In genomic region chr3:171342200-171342599, GRCh38 we compare ENCODE assay signal across 28 cellular contexts.
"Had no signal": no experiment of that assay in that cellular context is flagged by ENCODE, and none has a peak within 500 bp of the region (broad histone marks: within the 10 kb centered on the region; RNA-seq: fewer than 3 reads in every experiment).

No MANE protein-coding gene starts in this region.

- H3K27me3 Mint-ChIP-seq: dendritic cell treated with granulocyte-macrophage colony-stimulating factor and Interleukin-4, amounts not matched to agents 40 ng/mL and 50 ng/mL, for 4 days; effector memory CD8-positive, alpha-beta T cell; naive thymus-derived CD8-positive, alpha-beta T cell had no signal

- H3K4me3 ChIP-seq: colonic mucosa, esophagus squamous epithelium, gastrocnemius medialis, heart right ventricle, left ventricle myocardium inferior, lower lobe of right lung, mucosa of descending colon had no signal

- H3K27ac Mint-ChIP-seq: dendritic cell treated with granulocyte-macrophage colony-stimulating factor and Interleukin-4, amounts not matched to agents 40 ng/mL and 50 ng/mL, for 4 days; effector memory CD8-positive, alpha-beta T cell; endodermal cell; mesothelial cell of epicardium; naive B cell had no signal

- H3K9me3 ChIP-seq: colonic mucosa, esophagus squamous epithelium, gastrocnemius medialis, heart right ventricle, left ventricle myocardium inferior, lower lobe of right lung, mucosa of descending colon had no signal

- DNase-seq: colonic mucosa; cortex of kidney; effector CD8-positive, alpha-beta T cell; effector memory CD8-positive, alpha-beta T cell; endodermal cell; erythroblast; esophagus squamous epithelium; foreskin fibroblast; foreskin melanocyte; gastrocnemius medialis; glutamatergic neuron; head of caudate nucleus; heart right ventricle; hippocampal formation; left cardiac atrium; left ventricle myocardium inferior; lower lobe of right lung; mesenchymal stem cell; mucosa of descending colon; naive B cell; naive thymus-derived CD8-positive, alpha-beta T cell had no signal

- H3K27me3 ChIP-seq: colonic mucosa, esophagus squamous epithelium, gastrocnemius medialis, heart right ventricle had no signal

- ATAC-seq: effector memory CD8-positive, alpha-beta T cell; esophagus mucosa; gastrocnemius medialis; heart right ventricle; left cardiac atrium; lower lobe of right lung; mucosa of descending colon; naive thymus-derived CD8-positive, alpha-beta T cell had no signal

- H3K27ac ChIP-seq: colonic mucosa, epithelial cell of prostate, esophagus squamous epithelium, gastrocnemius medialis, heart right ventricle, left ventricle myocardium inferior, lower lobe of right lung had no signal

- H3K36me3 Mint-ChIP-seq: mesothelial cell of epicardium, naive B cell had no signal

- H3K4me3 Mint-ChIP-seq: dendritic cell treated with granulocyte-macrophage colony-stimulating factor and Interleukin-4, amounts not matched to agents 40 ng/mL and 50 ng/mL, for 4 days; effector memory CD8-positive, alpha-beta T cell; endodermal cell; mesothelial cell of epicardium; naive B cell; naive thymus-derived CD8-positive, alpha-beta T cell had no signal

- H3K36me3 ChIP-seq: colonic mucosa, esophagus squamous epithelium, gastrocnemius medialis, heart right ventricle, left ventricle myocardium inferior, lower lobe of right lung had no signal

- FAIRE-seq: endometrium, islet of Langerhans, keratinocyte had no signal
